ENCODE assay signal across 8 cellular contexts in genomic region chr1:23793018-23793781, GRCh38. TPM values are rescaled to one million over a fixed set of nuclear protein-coding genes. Genes with fewer than 3 reads are reported as not detected.
A peak's percentile ranks its signal among the peaks of the same experiment; 100 is the strongest.
DNase-seq lines count a peak whose midpoint lies in the region; ATAC-seq, FAIRE-seq and TF ChIP-seq lines count a peak whose summit lies in the region.

No MANE protein-coding gene starts in this region.

- H3K4me3 Mint-ChIP-seq in Caco-2 (ENCODE audit: unreplicated experiment) = peak overlapping the region; percentile 52

- CTCF ChIA-PET in Caco-2 (lab: Charles Lee) = interaction anchor here (0.7 kb wide), 1 partner anchor 361 kb away, joined by 4 read pairs; no protein-coding TSS in a partner anchor

- H3K27me3 Mint-ChIP-seq in Caco-2 (ENCODE audit: insufficient read depth, unreplicated experiment) = no peaks in the 10 kb centered on the region

- DNase-seq in Caco-2 (no peak), NCI-H226 (peak; percentile 82), bronchial epithelial cell (ENCODE audit: low read depth) (peak; percentile 48), SIG-M5 treated with dmso at 0.1 percent for 504 hours (lab: John Stamatoyannopoulos, UW; ENCODE audit: unreplicated experiment) (no peak), HPDE6-E6E7 (ENCODE audit: extremely low spot score) (no peak), uterus (no peak)

- H3K36me3 ChIP-seq in Caco-2 (ENCODE audit: control insufficient read depth, insufficient read depth, low read length) (no peaks in the 10 kb centered on the region; the same call in 1 of the 2 replicates), bronchial epithelial cell (ENCODE audit: control insufficient read depth, insufficient read depth, low read length) (peaks cover 33% of the 10 kb centered on the region), muscle layer of duodenum (ENCODE audit: control insufficient read depth in 1 of 2, insufficient read depth in 2 of 2, low read length in 2 of 2) (peaks cover 6 to 18% of the 10 kb centered on the region in 2 donors), uterus (no peaks in the 10 kb centered on the region)

- H3K9me3 Mint-ChIP-seq in Caco-2 (ENCODE audit: unreplicated experiment) = no peaks in the 10 kb centered on the region

- H3K4me3 ChIP-seq in Caco-2 (ENCODE audit: low read depth, low read length) (no peak overlapping the region), bronchial epithelial cell (ENCODE audit: low read depth, low read length) (no peak overlapping the region), muscle layer of duodenum (ENCODE audit: low read depth in 1 of 2, low read length in 2 of 2) (no peak overlapping the region), uterus (no peak overlapping the region)

- H3K27ac Mint-ChIP-seq in Caco-2 (ENCODE audit: unreplicated experiment) = no peak overlapping the region

- TF ChIP-seq CTCF in Caco-2 (IDR thresholded peaks at IDR 0.05; ENCODE audit: insufficient read depth in 1 of 2, low read depth in 1 of 2, low read length in 1 of 2, severe bottlenecking in 1 of 2, unreplicated experiment in 1 of 2) = no peak
- no peak for TF ChIP-seq CTCF in bronchial epithelial cell (IDR thresholded peaks at IDR 0.05; ENCODE audit: insufficient read depth, low read length, severe bottlenecking)
- TF ChIP-seq CTCF in uterus (IDR thresholded peaks at IDR 0.05) = no peak

- no peaks in the 10 kb centered on the region for H3K4me1 Mint-ChIP-seq in Caco-2 (ENCODE audit: low read depth, unreplicated experiment)

- H3K27me3 ChIP-seq in Caco-2 (replicated peaks; ENCODE audit: control insufficient read depth, insufficient read depth, low read length) (no peaks in the 10 kb centered on the region), bronchial epithelial cell (ENCODE audit: control insufficient read depth, insufficient read depth, low read length) (no peaks in the 10 kb centered on the region), muscle layer of duodenum (ENCODE audit: low read depth, low read length) (no peaks in the 10 kb centered on the region), uterus (no peaks in the 10 kb centered on the region)

- POLR2A ChIA-PET in Caco-2 (lab: Charles Lee) = no interaction called here

- H3K36me3 Mint-ChIP-seq in Caco-2 (ENCODE audit: insufficient read depth, unreplicated experiment) = peaks cover 68% of the 10 kb centered on the region

- H3K27ac ChIP-seq in muscle layer of duodenum (ENCODE audit: low read length) (peak overlapping the region; percentile 8), uterus (peak overlapping the region in 1 of 2 donors; percentile 0)

- no TSS peak for BruUV-seq in Caco-2 (replicated peaks; lab: Mats Ljungman, UMichigan)

- TF ChIP-seq POLR2A in uterus (IDR thresholded peaks at IDR 0.05) = no peak

- no peaks in the 10 kb centered on the region for H3K9me3 ChIP-seq in Caco-2
- no peaks in the 10 kb centered on the region for H3K9me3 ChIP-seq in muscle layer of duodenum (ENCODE audit: control insufficient read depth in 1 of 2, low read length in 2 of 2)
- H3K9me3 ChIP-seq in uterus = no peaks in the 10 kb centered on the region

- no peak for ATAC-seq in HG03520 (IDR thresholded peaks at IDR 0.05; ENCODE audit: unreplicated experiment)

- intact Hi-C loops in Caco-2 (cut with micrococcal nuclease; ENCODE audit: unreplicated experiment) = no loop called here
- intact Hi-C loops in uterus (cut with DNase I; ENCODE audit: low total_unique reads) = no loop called here

- FAIRE-seq in bronchial epithelial cell (lab: Jason Lieb, UNC) = no peak

- peaks cover 9% of the 10 kb centered on the region for H3K4me1 ChIP-seq in Caco-2
- peaks cover 5 to 33% of the 10 kb centered on the region in 2 donors for H3K4me1 ChIP-seq in muscle layer of duodenum (ENCODE audit: control insufficient read depth in 1 of 2, insufficient read depth in 2 of 2, low read length in 2 of 2)
- H3K4me1 ChIP-seq in uterus = peaks cover 0 to 12% of the 10 kb centered on the region in 2 donors

RNA-seq across cellular contexts. Expression of gene LYPLA2, which starts 2.3 kb away (rescaled TPM):
- total RNA-seq in Caco-2 (2022) = 52.5 and 63.1 TPM in 2 replicates
- total RNA-seq in bronchial epithelial cell = 41.9 and 42.6 TPM in 2 replicates
- total RNA-seq in uterus = 10 to 100 TPM in 3 of 4 donors, 1 to 10 TPM in 1; 4.6 to 33.5 (median 20.3) TPM

RNA-seq across cellular contexts. Expression of gene GALE, which starts 7.4 kb away (rescaled TPM):
- total RNA-seq in Caco-2 (2022) (51.6 and 57.1 TPM in 2 replicates), bronchial epithelial cell (108 and 130 TPM in 2 replicates), uterus (10 to 100 TPM; 14.1 to 16.7 (median 15.0) TPM)

RNA-seq across cellular contexts. Expression of gene PITHD1, which starts 15.0 kb away (rescaled TPM):
- total RNA-seq in Caco-2 (2022) = 44.7 and 47.8 TPM in 2 replicates
- 54.2 and 66.1 TPM in 2 replicates for total RNA-seq in bronchial epithelial cell
- 10 to 100 TPM; 27.4 to 59.0 (median 49.9) TPM for total RNA-seq in uterus

RNA-seq across cellular contexts. Expression of gene HMGCL, which starts 32.0 kb away (rescaled TPM):
- total RNA-seq in Caco-2 (2022) = 18.3 and 19.4 TPM in 2 replicates
- 46.6 and 69.9 TPM in 2 replicates for total RNA-seq in bronchial epithelial cell
- total RNA-seq in uterus = 10 to 100 TPM; 31.0 to 46.6 (median 32.6) TPM

RNA-seq across cellular contexts. Expression of gene ELOA, which starts 49.9 kb away (rescaled TPM):
- total RNA-seq in Caco-2 (2022) (29.4 and 31.3 TPM in 2 replicates), bronchial epithelial cell (16.8 and 19.6 TPM in 2 replicates), uterus (10 to 100 TPM in 3 of 4 donors, 1 to 10 TPM in 1; 9.7 to 35.7 (median 22.6) TPM)

Comparison
In these comparisons a context has a peak if more than half of its experiments do, and no peak if none do; other contexts are left out.
1. DNase-seq: peak in NCI-H226 (single experiment) and bronchial epithelial cell (single experiment); none in Caco-2 (0 of 2), SIG-M5 treated with dmso at 0.1 percent for 504 hours (single experiment), HPDE6-E6E7 (single experiment) and uterus (0 of 2).